Comparison of ENCODE assay signal across 11 cellular contexts in the genomic region with DNA sequence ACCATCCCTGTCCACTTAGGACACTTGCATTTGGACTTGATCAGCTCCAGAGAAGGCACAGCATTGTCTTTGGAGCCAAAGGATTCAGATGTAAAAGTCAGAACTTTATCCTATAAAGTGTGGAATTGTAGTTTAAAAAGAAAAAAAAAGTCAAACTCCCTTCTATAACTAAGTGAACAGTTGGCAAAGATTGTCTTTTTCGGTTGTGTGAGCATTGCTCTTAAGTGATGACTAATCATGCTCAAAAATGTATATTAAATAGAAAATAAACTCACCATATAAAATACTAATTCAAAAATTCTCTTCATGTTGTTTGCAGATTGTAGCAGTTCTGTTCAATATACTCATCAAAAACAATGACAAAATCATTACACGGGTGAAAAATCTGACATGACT.
DNase-seq lines count a peak whose midpoint lies in the region; ATAC-seq and TF ChIP-seq lines count a peak whose summit lies in the region.
"Had no signal": no experiment of that assay in that cellular context is flagged by ENCODE, and none has a peak within 500 bp of the region (broad histone marks: within the 10 kb centered on the region; RNA-seq: fewer than 3 reads in every experiment).

No MANE protein-coding gene starts in this region.

- TF ChIP-seq RAD21 in SK-N-SH (IDR thresholded peaks at IDR 0.05; ENCODE audit: low read length): no peak

- peaks cover 18 to 27% of the 10 kb centered on the region in 2 experiments for H3K36me3 ChIP-seq in SK-N-SH (replicated peaks in 1 of 2; ENCODE audit: control insufficient read depth in 1 of 2, insufficient read depth in 2 of 2, low read length in 1 of 2)
- peaks cover 5% of the 10 kb centered on the region for H3K36me3 ChIP-seq in Panc1 (ENCODE audit: control insufficient read depth, insufficient read depth, low read length)
- H3K36me3 ChIP-seq in esophagus squamous epithelium: peaks cover 0 to 19% (median 0%) of the 10 kb centered on the region in 3 donors
- no peaks in the 10 kb centered on the region for H3K36me3 ChIP-seq in A673 (ENCODE audit: insufficient read depth, low read length, poor library complexity, severe bottlenecking)

- DNase-seq in SK-N-SH: no peak
- no peak for DNase-seq in Panc1 (ENCODE audit: low read depth, low spot score)
- DNase-seq in esophagus squamous epithelium (lab: John Stamatoyannopoulos, UW): no peak
- DNase-seq in stimulated activated effector memory CD8-positive, alpha-beta T cell treated with anti-CD3 and anti-CD28 coated beads, Interleukin-12 subunit alpha, Interleukin-12 subunit beta, amount 100 ng/mL, for 72 hours (ENCODE audit: low spot score in 2 of 2): no peak
- DNase-seq in progenitor cell of endocrine pancreas (ENCODE audit: low spot score, unreplicated experiment): no peak
- no peak for DNase-seq in A673 (ENCODE audit: low spot score)
- DNase-seq: 8988T, activated gamma-delta T cell treated with Interleukin-2 at 50 U/mL for 16 hours, endodermal cell had no signal

- peak overlapping the region; percentile 84 for H3K4me3 Mint-ChIP-seq in stimulated activated effector memory CD8-positive, alpha-beta T cell treated with anti-CD3 and anti-CD28 coated beads, Interleukin-12 subunit alpha, Interleukin-12 subunit beta, amount 100 ng/mL, for 72 hours
- H3K4me3 Mint-ChIP-seq in progenitor cell of endocrine pancreas (ENCODE audit: low read depth): no peak overlapping the region
- H3K4me3 Mint-ChIP-seq: endodermal cell had no signal

- H3K27me3 Mint-ChIP-seq in progenitor cell of endocrine pancreas: peaks cover 33% of the 10 kb centered on the region

- no peaks in the 10 kb centered on the region for H3K9me2 ChIP-seq in SK-N-SH

- H3K27ac Mint-ChIP-seq in stimulated activated effector memory CD8-positive, alpha-beta T cell treated with anti-CD3 and anti-CD28 coated beads, Interleukin-12 subunit alpha, Interleukin-12 subunit beta, amount 100 ng/mL, for 72 hours: peak overlapping the region; percentile 96
- H3K27ac Mint-ChIP-seq in progenitor cell of endocrine pancreas: no peak overlapping the region
- H3K27ac Mint-ChIP-seq: endodermal cell had no signal

- no peak overlapping the region for H2AFZ ChIP-seq in SK-N-SH (ENCODE audit: low read depth)

- POLR2A ChIA-PET in SK-N-SH (lab: Yijun Ruan, JAX): no interaction called here
- POLR2A ChIA-PET in Panc1 (lab: Charles Lee): no interaction called here
- POLR2A ChIA-PET in A673 (lab: Charles Lee; ENCODE audit: low non-redundant PET): no interaction called here

- H3K9ac ChIP-seq in SK-N-SH: peak overlapping the region; percentile 52; the same call in 1 of the 2 replicates

- CTCF ChIA-PET in SK-N-SH (lab: Yijun Ruan, JAX) (interaction anchor here (1.3 kb wide), 1 partner anchor 10 kb away, joined by 4 read pairs; no protein-coding TSS in a partner anchor), Panc1 (lab: Charles Lee) (no interaction called here), A673 (lab: Charles Lee) (no interaction called here)

- peaks cover 100% of the 10 kb centered on the region for H3K36me3 Mint-ChIP-seq in stimulated activated effector memory CD8-positive, alpha-beta T cell treated with anti-CD3 and anti-CD28 coated beads, Interleukin-12 subunit alpha, Interleukin-12 subunit beta, amount 100 ng/mL, for 72 hours
- H3K36me3 Mint-ChIP-seq in progenitor cell of endocrine pancreas (ENCODE audit: insufficient read depth): no peaks in the 10 kb centered on the region

- TF ChIP-seq EP300 in SK-N-SH (IDR thresholded peaks at IDR 0.05; ENCODE audit: borderline replicate concordance in 1 of 2, low read depth in 1 of 2, low read length in 1 of 2): no peak

- ATAC-seq in SK-N-SH treated with all-trans-retinoic acid at 6 μM for 48 hours (no peak), Panc1 (no peak), HG02852 (IDR thresholded peaks at IDR 0.05; ENCODE audit: unreplicated experiment) (no peak)
- ATAC-seq in stimulated activated effector memory CD8-positive, alpha-beta T cell treated with anti-CD3 and anti-CD28 coated beads, Interleukin-12 subunit alpha, Interleukin-12 subunit beta, amount 100 ng/mL, for 72 hours: no peak

- H3K4me3 ChIP-seq in SK-N-SH (ENCODE audit: low read depth in 2 of 2, low read length in 1 of 2): no peak overlapping the region
- H3K4me3 ChIP-seq in Panc1 (ENCODE audit: low read depth in 2 of 2, low read length in 2 of 2): no peak overlapping the region
- no peak overlapping the region for H3K4me3 ChIP-seq in esophagus squamous epithelium
- no peak overlapping the region for H3K4me3 ChIP-seq in A673 (ENCODE audit: low read depth, low read length, poor library complexity, severe bottlenecking)

- in situ Hi-C loops in Panc1 (cut with HindIII; ENCODE audit: low pct_unique_long_range_greater_than_20kb, low sequenced_read_pairs): no loop called here

- BruUV-seq in Panc1 (replicated peaks; lab: Mats Ljungman, UMichigan) (no TSS peak), A673 (replicated peaks; lab: Mats Ljungman, UMichigan) (no TSS peak)

- H3K27ac ChIP-seq in SK-N-SH (ENCODE audit: low read depth in 2 of 2, low read length in 1 of 2) (peak overlapping the region; percentile 50 to 100), Panc1 (ENCODE audit: low read length) (peak overlapping the region; percentile 96), esophagus squamous epithelium (peak overlapping the region; percentile 2 to 49 (median 43)), A673 (ENCODE audit: low read depth, low read length, poor library complexity, severe bottlenecking) (no peak overlapping the region)

- no peaks in the 10 kb centered on the region for H4K20me1 ChIP-seq in SK-N-SH (ENCODE audit: insufficient read depth)

- intact Hi-C loops in Panc1 (cut with micrococcal nuclease; ENCODE audit: unreplicated experiment): no loop called here
- intact Hi-C loops in esophagus squamous epithelium (cut with DNase I): no loop called here
- intact Hi-C loops in A673 (cut with micrococcal nuclease; ENCODE audit: unreplicated experiment): no loop called here

- H3K4me2 ChIP-seq in SK-N-SH: peak overlapping the region; percentile 41; the same call in 1 of the 2 replicates

- TF ChIP-seq CTCF in SK-N-SH (IDR thresholded peaks at IDR 0.05): no peak
- no peak for TF ChIP-seq CTCF in Panc1 (IDR thresholded peaks at IDR 0.05)
- TF ChIP-seq CTCF in esophagus squamous epithelium (IDR thresholded peaks at IDR 0.05): no peak
- no peak for TF ChIP-seq CTCF in progenitor cell of endocrine pancreas (IDR thresholded peaks at IDR 0.05; ENCODE audit: unreplicated experiment)
- no peak for TF ChIP-seq CTCF in A673 (conservative IDR thresholded peaks at IDR 0.05; ENCODE audit: low read depth, low read length)

- no peaks in the 10 kb centered on the region for H3K9me3 ChIP-seq in SK-N-SH
- no peaks in the 10 kb centered on the region for H3K9me3 ChIP-seq in Panc1 (ENCODE audit: control insufficient read depth, insufficient read depth, low read depth, low read length)
- no peaks in the 10 kb centered on the region for H3K9me3 ChIP-seq in esophagus squamous epithelium
- no peaks in the 10 kb centered on the region for H3K9me3 ChIP-seq in A673 (ENCODE audit: low read depth, low read length, poor library complexity, severe bottlenecking)

- peaks cover 97% of the 10 kb centered on the region for H3K4me1 Mint-ChIP-seq in stimulated activated effector memory CD8-positive, alpha-beta T cell treated with anti-CD3 and anti-CD28 coated beads, Interleukin-12 subunit alpha, Interleukin-12 subunit beta, amount 100 ng/mL, for 72 hours
- no peaks in the 10 kb centered on the region for H3K4me1 Mint-ChIP-seq in progenitor cell of endocrine pancreas (ENCODE audit: low read depth)

- no peaks in the 10 kb centered on the region for H3K9me3 Mint-ChIP-seq in stimulated activated effector memory CD8-positive, alpha-beta T cell treated with anti-CD3 and anti-CD28 coated beads, Interleukin-12 subunit alpha, Interleukin-12 subunit beta, amount 100 ng/mL, for 72 hours
- H3K9me3 Mint-ChIP-seq in progenitor cell of endocrine pancreas (ENCODE audit: low read depth): no peaks in the 10 kb centered on the region
- H3K9me3 Mint-ChIP-seq: endodermal cell had no signal

- peaks cover 89% of the 10 kb centered on the region for H3K79me2 ChIP-seq in SK-N-SH (ENCODE audit: insufficient read depth)

- H3K27me3 ChIP-seq in SK-N-SH (ENCODE audit: insufficient read depth) (no peaks in the 10 kb centered on the region), Panc1 (ENCODE audit: control insufficient read depth, insufficient read depth, low read length) (no peaks in the 10 kb centered on the region), esophagus squamous epithelium (no peaks in the 10 kb centered on the region), A673 (replicated peaks; ENCODE audit: insufficient read depth, low read depth, low read length, poor library complexity) (peaks cover 45% of the 10 kb centered on the region)

- H3K4me1 ChIP-seq in SK-N-SH (ENCODE audit: control insufficient read depth in 1 of 2, insufficient read depth in 2 of 2, low read depth in 1 of 2, low read length in 1 of 2) (peaks cover 27 to 45% of the 10 kb centered on the region in 2 experiments), Panc1 (ENCODE audit: control insufficient read depth, insufficient read depth, low read length) (peaks cover 78% of the 10 kb centered on the region), esophagus squamous epithelium (peaks cover 19 to 75% (median 39%) of the 10 kb centered on the region in 3 donors), A673 (ENCODE audit: insufficient read depth, low read length, poor library complexity, severe bottlenecking) (no peaks in the 10 kb centered on the region)

- peaks cover 37% of the 10 kb centered on the region for H3F3A ChIP-seq in SK-N-SH (replicated peaks; ENCODE audit: insufficient read depth)

- TF ChIP-seq POLR2A in esophagus squamous epithelium (IDR thresholded peaks at IDR 0.05): no peak

- 45% methylated on average over 2 of the region's 2 CpGs for WGBS in SK-N-SH (ENCODE audit: low lambda C conversion rate)
- 50 to 55% methylated on average over 2 of the region's 2 CpGs for WGBS in esophagus squamous epithelium, 2 donors

TF ChIP-seq in SK-N-SH, 30 proteins besides CTCF, POLR2A, EP300 and RAD21:
- TF ChIP-seq MXI1 (IDR thresholded peaks at IDR 0.05; ENCODE audit: low read depth, low read length) (no peak), FOSL2 (IDR thresholded peaks at IDR 0.05; ENCODE audit: borderline replicate concordance, low read depth) (peak; percentile 38; the same call in 1 of the 2 replicates), NFIC (IDR thresholded peaks at IDR 0.05; ENCODE audit: borderline replicate concordance) (0 out of 2 replicates have a peak, but pooled peaks have one; percentile 25)

TF ChIP-seq in SK-N-SH treated with all-trans-retinoic acid at 6 μM for 48 hours, 23 proteins besides CTCF, POLR2A, EP300 and RAD21 (continues in another document):
- TF ChIP-seq TOX (CRISPR knock-in tag; IDR thresholded peaks at IDR 0.05; ENCODE audit: borderline replicate concordance): no peak
- no peak for TF ChIP-seq ZNF565 (CRISPR knock-in tag; conservative IDR thresholded peaks at IDR 0.05; ENCODE audit: low read depth)
- TF ChIP-seq BACH2 (CRISPR knock-in tag; IDR thresholded peaks at IDR 0.05; ENCODE audit: borderline replicate concordance): no peak
- TF ChIP-seq ZC3H10 (CRISPR knock-in tag; IDR thresholded peaks at IDR 0.05): no peak
- TF ChIP-seq RARB (CRISPR knock-in tag; IDR thresholded peaks at IDR 0.05): no peak
- TF ChIP-seq ISL1 (CRISPR knock-in tag; IDR thresholded peaks at IDR 0.05): no peak; the same call in 1 of the 2 replicates
